ENCODE assay signal across 9 cellular contexts in the genomic region with DNA sequence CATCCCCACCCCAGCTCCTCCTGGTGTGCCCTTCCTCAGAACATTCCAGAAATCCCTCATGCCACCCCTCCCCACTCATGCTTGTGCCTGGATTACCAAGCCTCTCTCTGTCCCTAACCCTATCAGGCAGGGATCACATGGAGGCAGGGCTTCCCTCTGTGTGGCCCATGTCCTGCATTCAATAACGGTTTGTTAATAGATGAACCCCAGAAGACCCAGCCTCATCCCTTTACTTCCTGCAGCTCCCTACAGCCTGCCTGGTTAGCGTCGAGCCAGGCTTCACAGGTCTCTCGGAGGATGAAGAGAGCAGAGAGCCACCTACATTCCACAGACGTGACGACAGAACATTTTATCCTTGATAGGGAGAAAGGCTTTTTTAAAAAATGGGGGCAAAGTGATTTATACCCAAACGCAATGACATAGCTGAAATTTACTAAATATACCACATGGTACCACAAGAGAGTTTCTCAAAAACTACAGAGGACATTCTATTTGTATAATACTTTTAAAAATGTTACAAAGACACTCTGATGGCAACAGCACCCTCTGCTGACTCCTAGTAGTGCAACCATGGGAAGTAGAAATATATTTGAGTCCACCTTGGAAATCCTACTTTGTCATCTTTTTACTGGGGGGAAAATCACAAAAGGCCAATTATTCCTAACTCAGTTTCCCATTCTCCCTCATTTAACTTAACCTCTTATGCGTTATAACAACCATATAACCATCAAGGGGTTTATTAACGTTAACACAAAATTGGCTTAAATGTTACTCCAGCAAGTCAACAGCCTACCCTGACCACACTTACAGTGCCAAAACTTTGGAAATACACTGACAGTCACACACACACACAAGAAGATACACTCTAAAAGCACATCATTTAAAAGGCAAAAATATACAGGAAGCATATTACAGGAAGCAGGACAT. TPM values are rescaled to one million over a fixed set of nuclear protein-coding genes. Genes with fewer than 3 reads are reported as not detected.
A peak's percentile ranks its signal among the peaks of the same experiment; 100 is the strongest.
DNase-seq lines count a peak whose midpoint lies in the region; ATAC-seq, FAIRE-seq and TF ChIP-seq lines count a peak whose summit lies in the region.
"Had no signal": no experiment of that assay in that cellular context is flagged by ENCODE, and none has a peak within 500 bp of the region (broad histone marks: within the 10 kb centered on the region; RNA-seq: fewer than 3 reads in every experiment).

No MANE protein-coding gene starts in this region.

- H3K4me3 ChIP-seq in PC-9, result no peak overlapping the region

- H3K36me3 Mint-ChIP-seq in endothelial cell (ENCODE audit: low read depth, unreplicated experiment) (no peaks in the 10 kb centered on the region), nephron progenitor cell (ENCODE audit: low read depth) (peaks cover 11% of the 10 kb centered on the region), T-helper 17 cell (ENCODE audit: low read depth) (peaks cover 3% of the 10 kb centered on the region)

- ATAC-seq in GM19372 (IDR thresholded peaks at IDR 0.05; ENCODE audit: low read depth, unreplicated experiment) (peak; percentile 63), T-helper 17 cell (no peak), HG03139 (IDR thresholded peaks at IDR 0.05; ENCODE audit: unreplicated experiment) (no peak)

- H2AFZ ChIP-seq in PC-9, result no peak overlapping the region

- H3K79me2 ChIP-seq in PC-9 (ENCODE audit: low read depth), result no peaks in the 10 kb centered on the region

- CTCF ChIA-PET in PC-9 (lab: Charles Lee), result no interaction called here

- peak; percentile 99 for FAIRE-seq in D721Med (lab: Jason Lieb, UNC)

- H3F3A ChIP-seq in PC-9 (ENCODE audit: insufficient read depth, low read depth), result no peaks in the 10 kb centered on the region

- POLR2A ChIA-PET in PC-9 (lab: Charles Lee; ENCODE audit: unreplicated experiment), result no interaction called here

- H3K4me3 Mint-ChIP-seq in endothelial cell (ENCODE audit: unreplicated experiment), result no peak overlapping the region
- no peak overlapping the region for H3K4me3 Mint-ChIP-seq in nephron progenitor cell
- no peak overlapping the region for H3K4me3 Mint-ChIP-seq in T-helper 17 cell
- H3K4me3 Mint-ChIP-seq: T-helper 1 cell treated with Interleukin-12 subunit alpha and Interleukin-12 subunit beta and Interleukin-4 antibody, amounts not matched to agents 30 μg/mL and 1 μg/mL, for 36 hours had no signal

- H3K9me3 ChIP-seq in PC-9 (ENCODE audit: insufficient read depth, low read depth) (no peaks in the 10 kb centered on the region), T-helper 17 cell (ENCODE audit: control insufficient read depth, low read length, poor library complexity, severe bottlenecking) (no peaks in the 10 kb centered on the region)

- no peak for DNase-seq in D721Med (ENCODE audit: insufficient read length, low spot score)
- no peak for DNase-seq in PC-9
- peak; percentile 26 for DNase-seq in endothelial cell (ENCODE audit: low spot score)
- peak; percentile 10 for DNase-seq in nephron progenitor cell
- no peak for DNase-seq in epidermal melanocyte (ENCODE audit: insufficient read length, low spot score)
- no peak for DNase-seq in T-helper 17 cell

- intact Hi-C loops in PC-9 (cut with micrococcal nuclease; ENCODE audit: unreplicated experiment), result loop anchor here (1.0 to 10.0 kb wide), 3 partner anchors 272 to 1416 kb away; no protein-coding TSS in a partner anchor

- H3K9me3 Mint-ChIP-seq in endothelial cell (ENCODE audit: unreplicated experiment), result no peaks in the 10 kb centered on the region
- peaks cover 18% of the 10 kb centered on the region for H3K9me3 Mint-ChIP-seq in nephron progenitor cell

- H3K27ac Mint-ChIP-seq in endothelial cell (ENCODE audit: unreplicated experiment), result no peak overlapping the region
- H3K27ac Mint-ChIP-seq in nephron progenitor cell, result no peak overlapping the region
- no peak overlapping the region for H3K27ac Mint-ChIP-seq in T-helper 17 cell
- H3K27ac Mint-ChIP-seq: T-helper 1 cell treated with Interleukin-12 subunit alpha and Interleukin-12 subunit beta and Interleukin-4 antibody, amounts not matched to agents 30 μg/mL and 1 μg/mL, for 36 hours had no signal

- no peaks in the 10 kb centered on the region for H3K36me3 ChIP-seq in PC-9 (ENCODE audit: low read depth)

- H3K4me1 Mint-ChIP-seq in endothelial cell (ENCODE audit: unreplicated experiment) (no peaks in the 10 kb centered on the region), nephron progenitor cell (peaks cover 35% of the 10 kb centered on the region), T-helper 17 cell (peaks cover 2% of the 10 kb centered on the region)

- no peaks in the 10 kb centered on the region for H3K27me3 Mint-ChIP-seq in endothelial cell (ENCODE audit: unreplicated experiment)
- peaks cover 6% of the 10 kb centered on the region for H3K27me3 Mint-ChIP-seq in nephron progenitor cell (ENCODE audit: low read depth, poor library complexity)
- peaks cover 25% of the 10 kb centered on the region for H3K27me3 Mint-ChIP-seq in T-helper 17 cell

- H3K27ac ChIP-seq in PC-9, result no peak overlapping the region

- no peaks in the 10 kb centered on the region for H3K9me2 ChIP-seq in PC-9 (ENCODE audit: insufficient read depth)

- no peaks in the 10 kb centered on the region; the same call in 1 of the 2 replicates for H3K27me3 ChIP-seq in PC-9 (ENCODE audit: insufficient read depth, low read depth)

- peak; percentile 55 for TF ChIP-seq CTCF in D721Med (IDR thresholded peaks at IDR 0.05; ENCODE audit: insufficient read depth, missing control alignments)
- peak; percentile 86 for TF ChIP-seq CTCF in PC-9 (conservative IDR thresholded peaks at IDR 0.05)
- TF ChIP-seq CTCF in endothelial cell (IDR thresholded peaks at IDR 0.05; ENCODE audit: unreplicated experiment), result peak; percentile 52
- peak; percentile 73 for TF ChIP-seq CTCF in nephron progenitor cell (IDR thresholded peaks at IDR 0.05)

- no TSS peak for BruUV-seq in PC-9 (replicated peaks; lab: Mats Ljungman, UMichigan)

- H3K4me1 ChIP-seq in PC-9 (replicated peaks; ENCODE audit: insufficient read depth), result no peaks in the 10 kb centered on the region

- no peak overlapping the region for H3K4me2 ChIP-seq in PC-9

- H4K20me1 ChIP-seq in PC-9 (ENCODE audit: insufficient read depth), result no peaks in the 10 kb centered on the region

RNA-seq across cellular contexts. Expression of a gene that starts 30.7 kb away (rescaled TPM):
- total RNA-seq in PC-9 (2021), result 2.2 and 3.9 TPM in 2 replicates
- 5.4 TPM for total RNA-seq in endothelial cell (ENCODE audit: unreplicated experiment)
- total RNA-seq in T-helper 17 cell, result under 1 TPM; 0.63 to 0.75 TPM

RNA-seq across cellular contexts. Expression of a gene that starts 31.4 kb away (rescaled TPM):
- total RNA-seq in PC-9 (2021), result 17.9 and 32.6 TPM in 2 replicates
- total RNA-seq in endothelial cell (ENCODE audit: unreplicated experiment), result 22.2 TPM
- total RNA-seq in T-helper 17 cell, result 10 to 100 TPM; 10.3 to 12.1 TPM

Comparison
In these comparisons a context has a peak if more than half of its experiments do, and no peak if none do; other contexts are left out.
1. DNase-seq: peak in endothelial cell (single experiment) and nephron progenitor cell (single experiment); none in D721Med (single experiment), PC-9 (0 of 2), epidermal melanocyte (single experiment) and T-helper 17 cell (0 of 3).
2. Peak in every context shown above with its lines, with median percentiles within 50 percentile points of each other: CTCF ChIP-seq.